ENCODE assay signal across 6 cellular contexts in genomic region chr10:100285316-100285715, GRCh38. TPM values are rescaled to one million over a fixed set of nuclear protein-coding genes. Genes with fewer than 3 reads are reported as not detected.
A peak's percentile ranks its signal among the peaks of the same experiment; 100 is the strongest.
DNase-seq lines count a peak whose midpoint lies in the region; ATAC-seq and TF ChIP-seq lines count a peak whose summit lies in the region.
"Not testable (repeated sequence)": the region's sequence is repeated elsewhere in the genome, so short reads cannot be mapped to it uniquely, and the experiment has no call there.

No MANE protein-coding gene starts in this region.

- peak overlapping the region; percentile 96 for H3K4me3 ChIP-seq in BJ (ENCODE audit: low read depth, low read length)
- peak overlapping the region; percentile 73 for H3K4me3 ChIP-seq in LNCaP clone FGC (ENCODE audit: low read depth, low read length)
- H3K4me3 ChIP-seq in duodenal mucosa (ENCODE audit: low read depth in 1 of 2, low read length in 2 of 2), result peak overlapping the region; percentile 98 to 99
- peak overlapping the region; percentile 89 for H3K4me3 ChIP-seq in kidney epithelial cell (ENCODE audit: low read depth, low read length)
- peak overlapping the region in 3 of 4 donors; percentile 60 to 94 (median 91) for H3K4me3 ChIP-seq in sigmoid colon

- TF ChIP-seq POLR2A in sigmoid colon (IDR thresholded peaks at IDR 0.05), result not testable (repeated sequence)

- H3K9ac ChIP-seq in duodenal mucosa (ENCODE audit: low read depth in 1 of 2, low read length in 2 of 2), result peak overlapping the region; percentile 84 to 87

- POLR2A ChIA-PET in BJ (lab: Charles Lee), result not testable (repeated sequence)

- peak overlapping the region; percentile 98 for H3K27ac Mint-ChIP-seq in activated CD8-positive, alpha-beta memory T cell treated with anti-CD3 and anti-CD28 coated beads, Interleukin-2, amount 10 ng/mL, durations not matched to agents 7 days and 5 days

- CTCF ChIA-PET in BJ (lab: Yijun Ruan, JAX), result not testable (repeated sequence)
- CTCF ChIA-PET in activated CD8-positive, alpha-beta memory T cell treated with anti-CD3 and anti-CD28 coated beads, Interleukin-2, amount 10 ng/mL, durations not matched to agents 7 days and 5 days (lab: Charles Lee), result interaction anchor here (0.7 to 1.3 kb wide), 2 partner anchors 18 to 233 kb away, joined by 3 to 4 read pairs; no protein-coding TSS in a partner anchor

- not testable (repeated sequence) for TF ChIP-seq EP300 in sigmoid colon (IDR thresholded peaks at IDR 0.05)

- ATAC-seq in activated CD8-positive, alpha-beta memory T cell treated with anti-CD3 and anti-CD28 coated beads, Interleukin-2, amount 10 ng/mL, durations not matched to agents 7 days and 5 days, result not testable (repeated sequence)

- H3K36me3 ChIP-seq in BJ (ENCODE audit: control insufficient read depth, insufficient read depth, low read length); kidney epithelial cell (ENCODE audit: control insufficient read depth, insufficient read depth, low read length): not testable (repeated sequence)
- H3K36me3 ChIP-seq in duodenal mucosa (ENCODE audit: control insufficient read depth in 1 of 2, insufficient read depth in 2 of 2, low read length in 2 of 2) (peaks cover 5 to 13% of the 10 kb centered on the region in 2 donors), sigmoid colon (peaks cover 0 to 15% (median under 1%) of the 10 kb centered on the region in 4 donors)

- peaks cover 15 to 20% of the 10 kb centered on the region in 2 donors for H3K4me1 ChIP-seq in duodenal mucosa (ENCODE audit: control insufficient read depth in 1 of 2, insufficient read depth in 2 of 2, low read length in 2 of 2)
- peaks cover 0 to 38% (median 27%) of the 10 kb centered on the region in 4 donors for H3K4me1 ChIP-seq in sigmoid colon

- not testable (repeated sequence) for DNase-seq in BJ (ENCODE audit: low read depth); LNCaP clone FGC (ENCODE audit: low read depth); activated CD8-positive, alpha-beta memory T cell treated with anti-CD3 and anti-CD28 coated beads, Interleukin-2, amount 10 ng/mL, durations not matched to agents 7 days and 5 days; kidney epithelial cell (ENCODE audit: low read depth); sigmoid colon

- not testable (repeated sequence) for H3K27me3 ChIP-seq in BJ (ENCODE audit: control insufficient read depth, insufficient read depth, low read length); duodenal mucosa (ENCODE audit: control insufficient read depth in 1 of 2, insufficient read depth in 2 of 2, low read length in 2 of 2); kidney epithelial cell (ENCODE audit: control insufficient read depth, insufficient read depth, low read length); sigmoid colon

- peak overlapping the region; percentile 100 for H3K4me3 Mint-ChIP-seq in activated CD8-positive, alpha-beta memory T cell treated with anti-CD3 and anti-CD28 coated beads, Interleukin-2, amount 10 ng/mL, durations not matched to agents 7 days and 5 days

- intact Hi-C loops in sigmoid colon (cut with DNase I), result loop anchor here (5.0 kb wide), 2 partner anchors 58 to 87 kb away; partner anchors contain the start of gene CHUK

- peaks cover 31% of the 10 kb centered on the region for H3K4me1 Mint-ChIP-seq in activated CD8-positive, alpha-beta memory T cell treated with anti-CD3 and anti-CD28 coated beads, Interleukin-2, amount 10 ng/mL, durations not matched to agents 7 days and 5 days

- not testable (repeated sequence) for H3K9me3 ChIP-seq in duodenal mucosa (ENCODE audit: control insufficient read depth in 1 of 2, low read length in 2 of 2); sigmoid colon

- WGBS in sigmoid colon, 2 donors, result 88 to 90% methylated on average over 11 of the region's 11 CpGs

- H3K36me3 Mint-ChIP-seq in activated CD8-positive, alpha-beta memory T cell treated with anti-CD3 and anti-CD28 coated beads, Interleukin-2, amount 10 ng/mL, durations not matched to agents 7 days and 5 days, result peaks cover 18% of the 10 kb centered on the region

- not testable (repeated sequence) for H3K27me3 Mint-ChIP-seq in activated CD8-positive, alpha-beta memory T cell treated with anti-CD3 and anti-CD28 coated beads, Interleukin-2, amount 10 ng/mL, durations not matched to agents 7 days and 5 days

- not testable (repeated sequence) for H3K27ac ChIP-seq in duodenal mucosa (ENCODE audit: low read depth, low read length)
- peak overlapping the region; percentile 86 to 99 (median 96) for H3K27ac ChIP-seq in sigmoid colon

- not testable (repeated sequence) for TF ChIP-seq CTCF in BJ (IDR thresholded peaks at IDR 0.05; ENCODE audit: insufficient read depth, low read depth, low read length); LNCaP clone FGC (IDR thresholded peaks at IDR 0.05; ENCODE audit: control insufficient read depth, extremely low read depth, insufficient read depth); kidney epithelial cell (IDR thresholded peaks at IDR 0.05; ENCODE audit: insufficient read depth, low read length, poor library complexity, severe bottlenecking); sigmoid colon (IDR thresholded peaks at IDR 0.05)

- H3K9me3 Mint-ChIP-seq in activated CD8-positive, alpha-beta memory T cell treated with anti-CD3 and anti-CD28 coated beads, Interleukin-2, amount 10 ng/mL, durations not matched to agents 7 days and 5 days (ENCODE audit: low read depth), result not testable (repeated sequence)

RNA-seq across cellular contexts. Expression of gene BLOC1S2, which starts 1.2 kb away (rescaled TPM):
- 18.7 and 39.9 TPM in 2 replicates for polyA plus RNA-seq in BJ (2011; rRNA removed)
- polyA minus RNA-seq in BJ (2011; rRNA and poly(A)+ RNA removed), result 4.7 and 7.2 TPM in 2 replicates
- total RNA-seq in activated CD8-positive, alpha-beta memory T cell treated with anti-CD3 and anti-CD28 coated beads, Interleukin-2, amount 10 ng/mL, durations not matched to agents 7 days and 5 days, result 10 to 100 TPM; 43.1 to 58.6 TPM
- total RNA-seq in kidney epithelial cell, result 81.7 and 92.8 TPM in 2 replicates
- total RNA-seq in sigmoid colon, result 10 to 100 TPM; 12.1 to 23.9 (median 18.3) TPM
- polyA plus RNA-seq in sigmoid colon, result 10 to 100 TPM; 36.6 to 55.0 (median 51.1) TPM

RNA-seq across cellular contexts. Expression of gene CWF19L1, which starts 17.9 kb away (rescaled TPM):
- polyA plus RNA-seq in BJ (2011; rRNA removed) (14.9 and 19.9 TPM in 2 replicates), sigmoid colon (10 to 100 TPM; 13.8 to 23.4 (median 13.9) TPM)
- 8.0 and 12.8 TPM in 2 replicates for polyA minus RNA-seq in BJ (2011; rRNA and poly(A)+ RNA removed)
- total RNA-seq in activated CD8-positive, alpha-beta memory T cell treated with anti-CD3 and anti-CD28 coated beads, Interleukin-2, amount 10 ng/mL, durations not matched to agents 7 days and 5 days, result 10 to 100 TPM; 44.6 to 47.6 TPM
- total RNA-seq in kidney epithelial cell (28.0 and 33.9 TPM in 2 replicates), sigmoid colon (10 to 100 TPM; 13.8 to 17.1 (median 16.1) TPM)

RNA-seq across cellular contexts. Expression of gene PKD2L1, which starts 44.7 kb away (rescaled TPM):
- not detected in 2 replicates for polyA plus RNA-seq in BJ (2011; rRNA removed)
- not detected in 2 replicates for polyA minus RNA-seq in BJ (2011; rRNA and poly(A)+ RNA removed)
- total RNA-seq in activated CD8-positive, alpha-beta memory T cell treated with anti-CD3 and anti-CD28 coated beads, Interleukin-2, amount 10 ng/mL, durations not matched to agents 7 days and 5 days, result not detected
- not detected in 2 replicates for total RNA-seq in kidney epithelial cell
- total RNA-seq in sigmoid colon, result not detected
- 1 to 10 TPM in 1 of 3 donors, under 1 TPM in 2; 0.31 to 4.2 (median 0.60) TPM for polyA plus RNA-seq in sigmoid colon

RNA-seq across cellular contexts. Expression of gene CHUK, which starts 55.9 kb away (rescaled TPM):
- 8.7 and 16.6 TPM in 2 replicates for polyA plus RNA-seq in BJ (2011; rRNA removed)
- polyA minus RNA-seq in BJ (2011; rRNA and poly(A)+ RNA removed), result 4.9 and 5.4 TPM in 2 replicates
- 10 to 100 TPM; 27.4 to 31.6 TPM for total RNA-seq in activated CD8-positive, alpha-beta memory T cell treated with anti-CD3 and anti-CD28 coated beads, Interleukin-2, amount 10 ng/mL, durations not matched to agents 7 days and 5 days
- total RNA-seq in kidney epithelial cell, result 19.7 and 25.9 TPM in 2 replicates
- total RNA-seq in sigmoid colon, result 10 to 100 TPM; 19.4 to 25.7 (median 23.7) TPM
- 10 to 100 TPM; 12.3 to 18.6 (median 17.3) TPM for polyA plus RNA-seq in sigmoid colon
